ENCODE assay signal across 18 cellular contexts in genomic region chr19:31985001-31985605, GRCh38.
DNase-seq lines count a peak whose midpoint lies in the region; TF ChIP-seq lines count a peak whose summit lies in the region.
"Had no signal": no experiment of that assay in that cellular context is flagged by ENCODE, and none has a peak within 500 bp of the region (broad histone marks: within the 10 kb centered on the region; RNA-seq: fewer than 3 reads in every experiment).

No MANE protein-coding gene starts in this region.

- no peaks in the 10 kb centered on the region for H3K4me1 Mint-ChIP-seq in activated T-helper 2 cell treated with anti-CD3 and anti-CD28 coated beads, Interferon-gamma antibody, Interleukin-2, Interleukin-4, amounts not matched to agents 10 μg/mL and 5 μg/mL and 100 μg/mL, durations not matched to agents 14 hours and 24 hours and 36 hours (ENCODE audit: low read depth)
- H3K4me1 Mint-ChIP-seq: B cell; CD4-positive, CD25-positive, alpha-beta regulatory T cell had no signal

- H2AK5ac ChIP-seq in mesenchymal stem cell (ENCODE audit: low read length, severe bottlenecking) (no peak overlapping the region), trophoblast cell (ENCODE audit: low read length) (no peak overlapping the region)

- H4K8ac ChIP-seq in mesenchymal stem cell (ENCODE audit: low read length) (no peak overlapping the region), trophoblast cell (ENCODE audit: low read depth, low read length) (no peak overlapping the region)

- no peak overlapping the region for H3K27ac ChIP-seq in esophagus muscularis mucosa (replicated peaks in 1 of 4)
- no peak overlapping the region for H3K27ac ChIP-seq in mesenchymal stem cell (ENCODE audit: low read length, poor library complexity, severe bottlenecking)
- no peak overlapping the region for H3K27ac ChIP-seq in trophoblast cell (ENCODE audit: low read depth, low read length)
- H3K27ac ChIP-seq: BLaER1, C4-2B had no signal

- H2BK5ac ChIP-seq in mesenchymal stem cell (ENCODE audit: low read depth, low read length, poor library complexity, severe bottlenecking) = no peak overlapping the region
- no peak overlapping the region for H2BK5ac ChIP-seq in trophoblast cell (ENCODE audit: low read depth, low read length, poor library complexity)

- H3K9ac ChIP-seq in mesenchymal stem cell (ENCODE audit: low read length) = no peak overlapping the region
- H3K9ac ChIP-seq in trophoblast cell (ENCODE audit: low read length) = no peak overlapping the region
- H3K9ac ChIP-seq: BLaER1 had no signal

- no peak overlapping the region for H2BK120ac ChIP-seq in mesenchymal stem cell (ENCODE audit: low read depth, low read length)
- H2BK120ac ChIP-seq in trophoblast cell (ENCODE audit: insufficient read depth, low read length, poor library complexity) = no peak overlapping the region

- DNase-seq in esophagus muscularis mucosa (ENCODE audit: extremely low spot score) = peak; percentile 90
- peak; percentile 1 for DNase-seq in mesenchymal stem cell
- no peak for DNase-seq in trophoblast cell
- DNase-seq in ureter (ENCODE audit: low spot score) = peak; percentile 6
- DNase-seq in putamen (ENCODE audit: low spot score) = no peak
- DNase-seq in NCI-H510A (lab: John Stamatoyannopoulos, UW) = no peak
- no peak for DNase-seq in activated T-helper 2 cell treated with anti-CD3 and anti-CD28 coated beads, Interferon-gamma antibody, Interleukin-2, Interleukin-4, amounts not matched to agents 10 μg/mL and 5 μg/mL and 100 μg/mL, durations not matched to agents 14 hours and 24 hours and 36 hours (ENCODE audit: low spot score)
- DNase-seq: CD4-positive, CD25-positive, alpha-beta regulatory T cell; CD8-positive, alpha-beta T cell; DMS53; DMS79 treated with DMSO at 0.1 percent for 48 hours; GF-D8; GOT3; HFFc6 had no signal

- H3K79me1 ChIP-seq in mesenchymal stem cell (replicated peaks; ENCODE audit: low read length, poor library complexity, severe bottlenecking) = no peaks in the 10 kb centered on the region
- no peaks in the 10 kb centered on the region for H3K79me1 ChIP-seq in trophoblast cell (ENCODE audit: low read length)

- H2AFZ ChIP-seq in mesenchymal stem cell (ENCODE audit: low read depth, low read length) (no peak overlapping the region), trophoblast cell (ENCODE audit: insufficient read depth, low read length, poor library complexity) (no peak overlapping the region)

- no peak overlapping the region for H2BK12ac ChIP-seq in mesenchymal stem cell (ENCODE audit: low read length in 2 of 2)
- H2BK12ac ChIP-seq in trophoblast cell (ENCODE audit: low read length) = no peak overlapping the region

- H2BK15ac ChIP-seq in mesenchymal stem cell (ENCODE audit: low read depth, poor library complexity, severe bottlenecking) = no peak overlapping the region

- H3K9me3 Mint-ChIP-seq in activated T-helper 2 cell treated with anti-CD3 and anti-CD28 coated beads, Interferon-gamma antibody, Interleukin-2, Interleukin-4, amounts not matched to agents 10 μg/mL and 5 μg/mL and 100 μg/mL, durations not matched to agents 14 hours and 24 hours and 36 hours = peaks cover 11% of the 10 kb centered on the region

- no peak for TF ChIP-seq CTCF in esophagus muscularis mucosa (IDR thresholded peaks at IDR 0.05)

- no peak overlapping the region for H4K12ac ChIP-seq in trophoblast cell (ENCODE audit: low read depth, low read length)

- no peaks in the 10 kb centered on the region for H3K36me3 Mint-ChIP-seq in activated T-helper 2 cell treated with anti-CD3 and anti-CD28 coated beads, Interferon-gamma antibody, Interleukin-2, Interleukin-4, amounts not matched to agents 10 μg/mL and 5 μg/mL and 100 μg/mL, durations not matched to agents 14 hours and 24 hours and 36 hours (ENCODE audit: low read depth)
- H3K36me3 Mint-ChIP-seq: CD4-positive, CD25-positive, alpha-beta regulatory T cell; CD8-positive, alpha-beta T cell had no signal

- H3K79me2 ChIP-seq in trophoblast cell (ENCODE audit: control insufficient read depth, insufficient read depth, low read length, poor library complexity) = no peaks in the 10 kb centered on the region

- WGBS in esophagus muscularis mucosa = 100% methylated on average over 3 of the region's 7 CpGs
- 76% methylated on average over 7 of the region's 7 CpGs for WGBS in mesenchymal stem cell
- WGBS in trophoblast cell (ENCODE audit: extremely low coverage, insufficient coverage, insufficient read length) = no CpG with 5 or more reads among the region's 7 CpGs

- H3K4me1 ChIP-seq in esophagus muscularis mucosa (no peaks in the 10 kb centered on the region), mesenchymal stem cell (ENCODE audit: control insufficient read depth, insufficient read depth, low read depth, low read length) (no peaks in the 10 kb centered on the region), trophoblast cell (ENCODE audit: control insufficient read depth in 1 of 2, insufficient read depth in 2 of 2, low read length in 2 of 2) (no peaks in the 10 kb centered on the region)
- H3K4me1 ChIP-seq: BLaER1, HAP-1 had no signal

- H3K4me3 ChIP-seq in esophagus muscularis mucosa (no peak overlapping the region), mesenchymal stem cell (ENCODE audit: insufficient read depth in 1 of 2, low read depth in 1 of 2, low read length in 2 of 2) (no peak overlapping the region), trophoblast cell (ENCODE audit: low read depth, low read length) (peak overlapping the region; percentile 18)
- H3K4me3 ChIP-seq: BLaER1, HAP-1 had no signal

- no peak overlapping the region for H4K91ac ChIP-seq in mesenchymal stem cell (ENCODE audit: low read length)
- H4K91ac ChIP-seq in trophoblast cell (ENCODE audit: low read depth, low read length) = no peak overlapping the region

- intact Hi-C loops in esophagus muscularis mucosa (cut with DNase I) = no loop called here
- intact Hi-C loops in activated T-helper 2 cell treated with anti-CD3 and anti-CD28 coated beads, Interferon-gamma antibody, Interleukin-2, Interleukin-4, amounts not matched to agents 10 μg/mL and 5 μg/mL and 100 μg/mL, durations not matched to agents 14 hours and 24 hours and 36 hours (cut with micrococcal nuclease) = no loop called here

- H3K4ac ChIP-seq in mesenchymal stem cell (ENCODE audit: low read depth in 1 of 2, low read length in 2 of 2) = no peak overlapping the region
- H3K4ac ChIP-seq in trophoblast cell (ENCODE audit: low read depth, low read length) = no peak overlapping the region

- H3K9me3 ChIP-seq in esophagus muscularis mucosa (peaks cover 0 to 8% (median 1%) of the 10 kb centered on the region in 4 donors), mesenchymal stem cell (ENCODE audit: control insufficient read depth, low read length) (peaks cover 2% of the 10 kb centered on the region), trophoblast cell (ENCODE audit: insufficient read depth, low read depth, low read length) (peaks cover 14% of the 10 kb centered on the region)
- H3K9me3 ChIP-seq: HAP-1 had no signal

- no peak for TF ChIP-seq EP300 in esophagus muscularis mucosa (IDR thresholded peaks at IDR 0.05)

- H3K14ac ChIP-seq in mesenchymal stem cell (ENCODE audit: low read length in 2 of 2) (no peak overlapping the region), trophoblast cell (ENCODE audit: low read length) (no peak overlapping the region)

- no peak overlapping the region for H3K18ac ChIP-seq in mesenchymal stem cell (ENCODE audit: low read depth in 1 of 2, low read length in 2 of 2)
- H3K18ac ChIP-seq in trophoblast cell (ENCODE audit: low read length) = no peak overlapping the region

- H3K23ac ChIP-seq in mesenchymal stem cell (ENCODE audit: low read length in 2 of 2) = no peak overlapping the region
- no peak overlapping the region for H3K23ac ChIP-seq in trophoblast cell (ENCODE audit: low read length)

- H3K4me3 Mint-ChIP-seq in activated T-helper 2 cell treated with anti-CD3 and anti-CD28 coated beads, Interferon-gamma antibody, Interleukin-2, Interleukin-4, amounts not matched to agents 10 μg/mL and 5 μg/mL and 100 μg/mL, durations not matched to agents 14 hours and 24 hours and 36 hours (ENCODE audit: low read depth) = no peak overlapping the region
- H3K4me3 Mint-ChIP-seq: B cell; CD4-positive, CD25-positive, alpha-beta regulatory T cell; CD8-positive, alpha-beta T cell; HFFc6 had no signal

- H3K4me2 ChIP-seq in mesenchymal stem cell (ENCODE audit: low read length, poor library complexity, severe bottlenecking) (no peak overlapping the region), trophoblast cell (ENCODE audit: low read length) (no peak overlapping the region)
- H3K4me2 ChIP-seq: BLaER1 had no signal

- H3K27ac Mint-ChIP-seq in activated T-helper 2 cell treated with anti-CD3 and anti-CD28 coated beads, Interferon-gamma antibody, Interleukin-2, Interleukin-4, amounts not matched to agents 10 μg/mL and 5 μg/mL and 100 μg/mL, durations not matched to agents 14 hours and 24 hours and 36 hours = no peak overlapping the region
- H3K27ac Mint-ChIP-seq: B cell; CD4-positive, CD25-positive, alpha-beta regulatory T cell; CD8-positive, alpha-beta T cell; HFFc6 had no signal

- H3K36me3 ChIP-seq in esophagus muscularis mucosa (no peaks in the 10 kb centered on the region), mesenchymal stem cell (ENCODE audit: control insufficient read depth in 1 of 2, insufficient read depth in 2 of 2, low read depth in 1 of 2, low read length in 2 of 2) (no peaks in the 10 kb centered on the region), trophoblast cell (ENCODE audit: control insufficient read depth in 1 of 2, insufficient read depth in 2 of 2, low read length in 2 of 2) (no peaks in the 10 kb centered on the region)
- H3K36me3 ChIP-seq: BLaER1, HAP-1 had no signal

- H3K27me3 Mint-ChIP-seq in activated T-helper 2 cell treated with anti-CD3 and anti-CD28 coated beads, Interferon-gamma antibody, Interleukin-2, Interleukin-4, amounts not matched to agents 10 μg/mL and 5 μg/mL and 100 μg/mL, durations not matched to agents 14 hours and 24 hours and 36 hours (ENCODE audit: low read depth) = no peaks in the 10 kb centered on the region
- H3K27me3 Mint-ChIP-seq: B cell; CD4-positive, CD25-positive, alpha-beta regulatory T cell had no signal

- H3K27me3 ChIP-seq in esophagus muscularis mucosa (no peaks in the 10 kb centered on the region), mesenchymal stem cell (ENCODE audit: control insufficient read depth in 1 of 2, insufficient read depth in 1 of 2, low read length in 2 of 2) (no peaks in the 10 kb centered on the region), trophoblast cell (ENCODE audit: insufficient read depth, low read length) (no peaks in the 10 kb centered on the region)
- H3K27me3 ChIP-seq: BLaER1 had no signal

- no peak for TF ChIP-seq POLR2A in esophagus muscularis mucosa (IDR thresholded peaks at IDR 0.05; ENCODE audit: low read depth)

Comparison
In these comparisons a context has a peak if more than half of its experiments do, and no peak if none do; other contexts are left out.
1. DNase-seq: peak in esophagus muscularis mucosa (single experiment), mesenchymal stem cell (single experiment) and ureter (single experiment); none in trophoblast cell (0 of 2), putamen (single experiment), NCI-H510A (single experiment) and activated T-helper 2 cell treated with anti-CD3 and anti-CD28 coated beads, Interferon-gamma antibody, Interleukin-2, Interleukin-4, amounts not matched to agents 10 μg/mL and 5 μg/mL and 100 μg/mL, durations not matched to agents 14 hours and 24 hours and 36 hours (single experiment).